Comparison of ENCODE assay signal across 23 cellular contexts in the genomic region with DNA sequence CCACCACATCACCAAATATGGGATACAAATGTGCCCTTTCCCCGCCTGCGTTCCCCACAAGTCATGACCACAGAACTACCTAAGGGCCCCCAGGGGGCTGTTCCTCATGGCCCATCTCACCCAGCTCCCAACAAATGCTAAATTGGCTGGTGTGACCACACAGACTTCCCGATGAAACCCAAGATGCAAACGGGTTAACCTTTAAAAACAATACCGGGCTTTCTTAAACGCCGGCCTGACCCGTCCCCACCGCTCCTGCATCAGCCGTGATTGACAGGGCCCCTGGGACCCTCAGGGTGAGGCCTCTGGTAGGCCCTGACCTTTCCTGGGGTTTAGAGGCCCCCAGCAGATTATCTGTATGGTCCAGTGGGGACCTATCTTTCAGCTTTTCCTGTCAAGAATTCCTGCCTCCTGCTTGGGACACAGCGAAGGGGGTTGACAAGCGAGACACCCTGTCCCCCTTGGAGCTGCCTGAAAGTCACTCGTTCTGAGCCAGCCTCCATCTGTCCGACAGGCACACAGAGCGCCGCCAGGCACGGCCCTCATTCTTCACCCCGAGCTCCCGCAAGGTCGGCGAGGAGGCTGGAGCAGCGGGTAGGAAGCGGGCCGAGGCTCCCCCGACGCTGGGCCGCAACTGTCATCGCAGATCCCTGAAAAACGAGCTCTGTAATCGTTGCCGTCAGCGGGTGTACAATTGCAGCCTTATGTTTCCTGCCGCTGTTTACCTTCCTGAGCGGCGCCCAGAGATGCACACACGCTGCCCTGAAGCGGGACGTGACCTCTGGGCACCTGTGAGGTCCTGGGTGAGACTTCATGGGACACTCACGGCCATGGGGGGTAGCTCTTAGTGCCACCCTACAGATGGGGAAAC.
"Had no signal": no experiment of that assay in that cellular context is flagged by ENCODE, and none has a peak within 500 bp of the region (broad histone marks: within the 10 kb centered on the region; RNA-seq: fewer than 3 reads in every experiment).

No MANE protein-coding gene starts in this region.

- H3K4me1 Mint-ChIP-seq: activated T-helper 17 cell treated with anti-CD3 and anti-CD28 coated beads, Interleukin-2, amount 50 U/mL, for 72 hours; central memory CD8-positive, alpha-beta T cell; endodermal cell; stimulated activated effector memory CD8-positive, alpha-beta T cell treated with anti-CD3 and anti-CD28 coated beads, Interleukin-12 subunit alpha, Interleukin-12 subunit beta, amount 100 ng/mL, for 72 hours; stimulated activated naive CD8-positive, alpha-beta T cell treated with anti-CD3 and anti-CD28 coated beads, Interleukin-15, amount 100 ng/mL, for 72 hours had no signal

- H3K4me1 ChIP-seq: colonic mucosa, pancreas had no signal

- H3K9me3 Mint-ChIP-seq: activated naive CD4-positive, alpha-beta T cell treated with anti-CD3 and anti-CD28 coated beads, Interleukin-2, amount 50 U/mL, for 72 hours; activated T-cell treated with anti-CD3 and anti-CD28 coated beads, Interleukin-2, amount 50 U/mL, for 24 hours had no signal

- DNase-seq: activated T-cell treated with anti-CD3 and anti-CD28 coated beads, Interleukin-2, amount 50 U/mL, for 24 hours; colonic mucosa; endodermal cell; heart left ventricle; kidney; naive thymus-derived CD4-positive, alpha-beta T cell; pancreas; right cardiac atrium; small intestine; stimulated activated CD4-positive, alpha-beta T cell treated with anti-CD3 and anti-CD28 coated beads, Interleukin-2, amount 100 ng/mL, for 24 hours; stimulated activated naive CD8-positive, alpha-beta T cell treated with anti-CD3 and anti-CD28 coated beads, Interleukin-15, amount 100 ng/mL, for 72 hours; T-helper 1 cell; tibial artery had no signal

- H3K4me3 ChIP-seq: colonic mucosa, gastroesophageal sphincter, heart left ventricle, pancreas, tibial artery had no signal

- H3K36me3 ChIP-seq: colonic mucosa, gastroesophageal sphincter, heart left ventricle, pancreas, tibial artery had no signal

- H3K4me3 Mint-ChIP-seq: activated T-cell treated with anti-CD3 and anti-CD28 coated beads, Interleukin-2, amount 50 U/mL, for 24 hours; activated T-helper 17 cell treated with anti-CD3 and anti-CD28 coated beads, Interleukin-2, amount 50 U/mL, for 72 hours; central memory CD8-positive, alpha-beta T cell; endodermal cell; naive thymus-derived CD4-positive, alpha-beta T cell; stimulated activated effector memory CD8-positive, alpha-beta T cell treated with anti-CD3 and anti-CD28 coated beads, Interleukin-12 subunit alpha, Interleukin-12 subunit beta, amount 100 ng/mL, for 72 hours; stimulated activated naive CD8-positive, alpha-beta T cell treated with anti-CD3 and anti-CD28 coated beads, Interleukin-15, amount 100 ng/mL, for 72 hours had no signal

- H3K27me3 ChIP-seq: colonic mucosa had no signal

- H3K27ac Mint-ChIP-seq: activated naive CD4-positive, alpha-beta T cell treated with anti-CD3 and anti-CD28 coated beads, Interleukin-2, amount 50 U/mL, for 72 hours; activated T-cell treated with anti-CD3 and anti-CD28 coated beads, Interleukin-2, amount 50 U/mL, for 24 hours; activated T-helper 17 cell treated with anti-CD3 and anti-CD28 coated beads, Interleukin-2, amount 50 U/mL, for 72 hours; endodermal cell; naive thymus-derived CD4-positive, alpha-beta T cell; stimulated activated effector memory CD8-positive, alpha-beta T cell treated with anti-CD3 and anti-CD28 coated beads, Interleukin-12 subunit alpha, Interleukin-12 subunit beta, amount 100 ng/mL, for 72 hours; stimulated activated naive CD8-positive, alpha-beta T cell treated with anti-CD3 and anti-CD28 coated beads, Interleukin-15, amount 100 ng/mL, for 72 hours had no signal

- ATAC-seq: activated naive CD4-positive, alpha-beta T cell treated with anti-CD3 and anti-CD28 coated beads, Interleukin-2, amount 50 U/mL, for 72 hours; activated T-helper 17 cell treated with anti-CD3 and anti-CD28 coated beads, Interleukin-2, amount 50 U/mL, for 72 hours; gastroesophageal sphincter; heart left ventricle; left lobe of liver; naive thymus-derived CD4-positive, alpha-beta T cell; pancreas; right cardiac atrium; stimulated activated effector memory CD8-positive, alpha-beta T cell treated with anti-CD3 and anti-CD28 coated beads, Interleukin-12 subunit alpha, Interleukin-12 subunit beta, amount 100 ng/mL, for 72 hours; stimulated activated naive CD8-positive, alpha-beta T cell treated with anti-CD3 and anti-CD28 coated beads, Interleukin-15, amount 100 ng/mL, for 72 hours had no signal

- H3K9me3 ChIP-seq: colonic mucosa, gastroesophageal sphincter, heart left ventricle, pancreas, tibial artery had no signal

- H3K36me3 Mint-ChIP-seq: stimulated activated effector memory CD8-positive, alpha-beta T cell treated with anti-CD3 and anti-CD28 coated beads, Interleukin-12 subunit alpha, Interleukin-12 subunit beta, amount 100 ng/mL, for 72 hours had no signal

- H3K27ac ChIP-seq: colonic mucosa, epithelial cell of prostate, gastroesophageal sphincter, heart left ventricle, pancreas, tibial artery had no signal

- FAIRE-seq: astrocyte, kidney, pancreas, small intestine, TTC549, urothelium cell line had no signal
